Comparison of ENCODE assay signal across 12 cellular contexts in the genomic region with DNA sequence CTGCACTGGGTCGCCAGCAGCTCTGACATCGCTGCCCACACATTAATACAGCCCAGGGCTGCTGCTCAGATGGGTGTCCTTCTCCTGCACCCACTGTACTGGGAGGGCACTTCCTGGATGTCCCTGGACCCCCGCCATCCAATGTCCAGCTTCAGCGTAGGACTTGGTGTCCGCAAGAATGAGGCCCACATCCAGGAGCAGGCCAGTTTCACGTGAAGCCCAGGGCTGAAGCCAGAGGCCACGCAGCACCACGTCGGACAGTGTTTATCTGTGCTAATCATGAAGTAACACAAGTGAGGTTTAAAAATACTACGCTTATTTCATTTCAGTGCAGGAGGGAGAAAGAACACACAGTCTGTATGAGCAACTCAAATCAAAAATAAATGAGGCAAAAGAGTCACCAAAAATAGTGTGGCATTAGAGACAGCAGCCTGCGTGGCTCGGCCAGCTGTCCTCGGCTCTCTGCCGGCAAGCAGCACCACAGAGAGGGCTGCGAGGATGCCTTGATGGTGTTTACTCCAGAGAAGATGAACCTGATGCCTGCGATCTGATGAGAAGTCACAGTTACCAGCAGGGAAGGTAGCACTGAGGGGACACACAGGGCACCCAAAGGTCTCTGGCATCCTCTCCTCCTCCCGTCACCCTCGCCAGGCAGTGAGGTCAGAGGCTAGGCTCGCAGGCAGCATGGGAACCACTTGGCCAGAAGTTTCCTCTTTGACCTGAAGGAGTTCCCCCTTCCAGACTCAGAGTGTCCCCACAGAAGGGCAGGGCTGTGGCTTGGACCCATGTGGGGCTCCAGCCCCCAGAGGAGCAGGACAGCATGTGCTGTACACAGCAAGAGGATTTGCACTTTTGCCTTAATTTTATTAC. TPM values are rescaled to one million over a fixed set of nuclear protein-coding genes. Genes with fewer than 3 reads are reported as not detected.
DNase-seq lines count a peak whose midpoint lies in the region; ATAC-seq and TF ChIP-seq lines count a peak whose summit lies in the region.
"Had no signal": no experiment of that assay in that cellular context is flagged by ENCODE, and none has a peak within 500 bp of the region (broad histone marks: within the 10 kb centered on the region; RNA-seq: fewer than 3 reads in every experiment).

No MANE protein-coding gene starts in this region.

- peak overlapping the region; percentile 17 to 76 (median 64); a peak in 18 of 22 replicates for H3K4me2 ChIP-seq in BLaER1 treated with 17β-estradiol and CSF1 and Interleukin-3, amounts not matched to agents 10 nM and 100 nM

- H3K4me1 Mint-ChIP-seq in CD8-positive, alpha-beta T cell (ENCODE audit: low read depth), result peaks cover 9% of the 10 kb centered on the region
- H3K4me1 Mint-ChIP-seq: brain had no signal

- DNase-seq in SKM-1 (lab: John Stamatoyannopoulos, UW; ENCODE audit: unreplicated experiment) (peak; percentile 18), left ventricle myocardium inferior (peak; percentile 82), activated gamma-delta T cell treated with Interleukin-2 at 50 U/mL for 16 hours (no peak), HK-2 (ENCODE audit: unreplicated experiment) (no peak)
- no peak for DNase-seq in activated naive CD4-positive, alpha-beta T cell treated with anti-CD3 and anti-CD28 coated beads, Interleukin-2, amount 50 U/mL, for 16 hours
- DNase-seq in CD8-positive, alpha-beta T cell, result no peak
- DNase-seq: activated naive CD4-positive, alpha-beta T cell treated with Interleukin-2 at 50 U/mL for 16 hours; kidney glomerular epithelial cell; NCI-H1105 treated with DMSO at 0.1 percent for 48 hours had no signal

- CTCF ChIA-PET in CD8-positive, alpha-beta T cell (lab: Charles Lee), result no interaction called here

- peak overlapping the region in 3 of 11 experiments; percentile 0 to 18 (median 17); a peak in 1 of 22 replicates for H3K27ac ChIP-seq in BLaER1 treated with 17β-estradiol and CSF1 and Interleukin-3, amounts not matched to agents 10 nM and 100 nM
- H3K27ac ChIP-seq in left ventricle myocardium inferior (replicated peaks), result peak overlapping the region; percentile 93
- H3K27ac ChIP-seq in neutrophil, result peak overlapping the region; percentile 64
- no peak overlapping the region for H3K27ac ChIP-seq in CD8-positive, alpha-beta T cell (ENCODE audit: low read depth, low read length)

- H3K27me3 Mint-ChIP-seq in CD8-positive, alpha-beta T cell (ENCODE audit: low read depth), result no peaks in the 10 kb centered on the region
- H3K27me3 Mint-ChIP-seq: brain had no signal

- H3K9me3 ChIP-seq in BLaER1 treated with 17β-estradiol and CSF1 and Interleukin-3, amounts not matched to agents 10 nM and 100 nM (replicated peaks in 1 of 11), result no peaks in the 10 kb centered on the region
- H3K9me3 ChIP-seq in left ventricle myocardium inferior (replicated peaks) (no peaks in the 10 kb centered on the region), neutrophil (no peaks in the 10 kb centered on the region)
- no peaks in the 10 kb centered on the region for H3K9me3 ChIP-seq in CD8-positive, alpha-beta T cell (ENCODE audit: low read length)

- H3K36me3 ChIP-seq in BLaER1 treated with 17β-estradiol and CSF1 and Interleukin-3, amounts not matched to agents 10 nM and 100 nM, result peaks cover 0 to 16% (median 4%) of the 10 kb centered on the region in 11 experiments; a peak in 4 of 22 replicates
- no peaks in the 10 kb centered on the region for H3K36me3 ChIP-seq in left ventricle myocardium inferior
- H3K36me3 ChIP-seq in neutrophil, result peaks cover 37% of the 10 kb centered on the region
- H3K36me3 ChIP-seq in CD8-positive, alpha-beta T cell (ENCODE audit: insufficient read depth, low read length), result no peaks in the 10 kb centered on the region

- no peak for TF ChIP-seq CTCF in left ventricle myocardium inferior (IDR thresholded peaks at IDR 0.05; ENCODE audit: borderline replicate concordance)
- no peak for TF ChIP-seq CTCF in neutrophil (IDR thresholded peaks at IDR 0.05)
- TF ChIP-seq CTCF in CD8-positive, alpha-beta T cell (IDR thresholded peaks at IDR 0.05), result no peak

- H3K9me3 Mint-ChIP-seq in CD8-positive, alpha-beta T cell, result no peaks in the 10 kb centered on the region
- H3K9me3 Mint-ChIP-seq: brain had no signal

- POLR2A ChIA-PET in CD8-positive, alpha-beta T cell (lab: Charles Lee), result interaction anchor here (1.3 kb wide), 1 partner anchor 10 kb away, joined by 4 read pairs; no protein-coding TSS in a partner anchor

- H3K27ac Mint-ChIP-seq in CD8-positive, alpha-beta T cell, result no peak overlapping the region

- H3K36me3 Mint-ChIP-seq in CD8-positive, alpha-beta T cell, result peaks cover 15% of the 10 kb centered on the region
- H3K36me3 Mint-ChIP-seq: brain had no signal

- H3K4me3 ChIP-seq in BLaER1 treated with 17β-estradiol and CSF1 and Interleukin-3, amounts not matched to agents 10 nM and 100 nM, result no peak overlapping the region
- no peak overlapping the region for H3K4me3 ChIP-seq in left ventricle myocardium inferior
- H3K4me3 ChIP-seq in neutrophil (ENCODE audit: low read depth in 1 of 2, low read length in 1 of 2), result no peak overlapping the region
- H3K4me3 ChIP-seq in CD8-positive, alpha-beta T cell (ENCODE audit: low read depth, low read length), result no peak overlapping the region

- intact Hi-C loops in left ventricle myocardium inferior (cut with micrococcal nuclease), result no loop called here
- intact Hi-C loops in CD8-positive, alpha-beta T cell (cut with DNase I, micrococcal nuclease), result no loop called here

- no peaks in the 10 kb centered on the region for H3K27me3 ChIP-seq in BLaER1 treated with 17β-estradiol and CSF1 and Interleukin-3, amounts not matched to agents 10 nM and 100 nM
- H3K27me3 ChIP-seq in left ventricle myocardium inferior (ENCODE audit: low read depth) (no peaks in the 10 kb centered on the region), neutrophil (no peaks in the 10 kb centered on the region)
- H3K27me3 ChIP-seq in CD8-positive, alpha-beta T cell (ENCODE audit: insufficient read depth, low read length), result no peaks in the 10 kb centered on the region

- peaks cover 35 to 87% (median 68%) of the 10 kb centered on the region in 10 experiments for H3K4me1 ChIP-seq in BLaER1 treated with 17β-estradiol and CSF1 and Interleukin-3, amounts not matched to agents 10 nM and 100 nM
- H3K4me1 ChIP-seq in left ventricle myocardium inferior, result peaks cover 42% of the 10 kb centered on the region
- peaks cover 2 to 4% of the 10 kb centered on the region in 2 experiments for H3K4me1 ChIP-seq in neutrophil (ENCODE audit: control insufficient read depth in 1 of 2, insufficient read depth in 1 of 2, low read depth in 1 of 2, low read length in 1 of 2)
- no peaks in the 10 kb centered on the region for H3K4me1 ChIP-seq in CD8-positive, alpha-beta T cell (ENCODE audit: insufficient read depth, low read length)

- H3K9ac ChIP-seq in BLaER1 treated with 17β-estradiol and CSF1 and Interleukin-3, amounts not matched to agents 10 nM and 100 nM, result peak overlapping the region in 2 of 11 experiments; percentile 7; a peak in 1 of 22 replicates

- peaks cover 0 to 66% (median 26%) of the 10 kb centered on the region in 11 experiments; a peak in 14 of 22 replicates for H4K20me1 ChIP-seq in BLaER1 treated with 17β-estradiol and CSF1 and Interleukin-3, amounts not matched to agents 10 nM and 100 nM

- no peak for ATAC-seq in CD8-positive, alpha-beta T cell

- H3K4me3 Mint-ChIP-seq in CD8-positive, alpha-beta T cell, result no peak overlapping the region
- H3K4me3 Mint-ChIP-seq: brain had no signal

RNA-seq across cellular contexts. Expression of gene NPHP4, which starts 22.1 kb away (rescaled TPM):
- total RNA-seq in left ventricle myocardium inferior, result 3.7 TPM
- total RNA-seq in CD8-positive, alpha-beta T cell, result 1 to 10 TPM; 3.1 to 3.7 TPM

RNA-seq across cellular contexts. Expression of gene KCNAB2, which starts 31.3 kb away (rescaled TPM):
- total RNA-seq in left ventricle myocardium inferior, result 31.0 TPM
- 100 to 1,000 TPM; 152 to 163 TPM for total RNA-seq in CD8-positive, alpha-beta T cell

Comparison
In these comparisons a context has a peak if more than half of its experiments do, and no peak if none do; other contexts are left out.
1. DNase-seq: peak in SKM-1 (single experiment) and left ventricle myocardium inferior (single experiment); none in activated naive CD4-positive, alpha-beta T cell treated with anti-CD3 and anti-CD28 coated beads, Interleukin-2, amount 50 U/mL, for 16 hours (single experiment), activated gamma-delta T cell treated with Interleukin-2 at 50 U/mL for 16 hours (single experiment), HK-2 (single experiment) and CD8-positive, alpha-beta T cell (0 of 7).